ENCODE assay signal across 8 cellular contexts in genomic region chr13:19959141-19959830, GRCh38. TPM values are rescaled to one million over a fixed set of nuclear protein-coding genes. Genes with fewer than 3 reads are reported as not detected.
DNase-seq lines count a peak whose midpoint lies in the region; ATAC-seq and TF ChIP-seq lines count a peak whose summit lies in the region.

No MANE protein-coding gene starts in this region.

- WGBS in aorta, 2 donors: 0 to 1% methylated on average over 31 to 61 of the region's 61 CpGs

- H3K36me3 ChIP-seq in aorta (ENCODE audit: control insufficient read depth in 1 of 2, insufficient read depth in 2 of 2, low read length in 1 of 2): no peaks in the 10 kb centered on the region

- no peaks in the 10 kb centered on the region for H3K27me3 ChIP-seq in aorta (ENCODE audit: control insufficient read depth in 1 of 2, insufficient read depth in 2 of 2, low read length in 1 of 2)

- ATAC-seq in aorta (ENCODE audit: low FRiP score): peak; percentile 44

- peak overlapping the region; percentile 83 to 95 for H3K4me3 ChIP-seq in aorta (ENCODE audit: low read length in 2 of 2)

- DNase-seq in NCI-H2196 treated with DMSO at 0.1 percent for 48 hours (lab: John Stamatoyannopoulos, UW; ENCODE audit: unreplicated experiment) (peak; percentile 9), NCI-H2196 (lab: John Stamatoyannopoulos, UW; ENCODE audit: unreplicated experiment) (no peak), T-helper 1 cell (peak; percentile 48 to 76 (median 61)), amniotic stem cell (lab: John Stamatoyannopoulos, UW) (peak; percentile 1), hepatic stellate cell (ENCODE audit: low spot score) (peak; percentile 59), retina (peak; percentile 87), aorta (peak; percentile 78 to 88)

- H3K27ac ChIP-seq in aorta (ENCODE audit: low read depth in 1 of 2, low read length in 2 of 2): peak overlapping the region; percentile 95 to 96

- TF ChIP-seq RAD21 in Ishikawa (IDR thresholded peaks at IDR 0.05; ENCODE audit: low read depth): no peak

- intact Hi-C loops in aorta (cut with DNase I): loop anchor here (2.0 to 5.0 kb wide), 3 partner anchors 96 to 177 kb away; partner anchors contain the start of genes ZMYM5 (in 2 of the 2) and PSPC1 (in 1 of the 2)

- no peaks in the 10 kb centered on the region for H3K4me1 ChIP-seq in aorta (ENCODE audit: control insufficient read depth in 1 of 2, insufficient read depth in 2 of 2, low read length in 2 of 2)

- no peak for TF ChIP-seq EP300 in Ishikawa (IDR thresholded peaks at IDR 0.05; ENCODE audit: borderline replicate concordance)

- no peaks in the 10 kb centered on the region for H3K9me3 ChIP-seq in aorta (ENCODE audit: control insufficient read depth, low read length)

TF ChIP-seq in Ishikawa, 13 proteins besides CTCF, POLR2A, EP300 and RAD21:
- TF ChIP-seq YY1 (IDR thresholded peaks at IDR 0.05; ENCODE audit: low read depth): peak; percentile 90
- TF ChIP-seq, protein P1, sequence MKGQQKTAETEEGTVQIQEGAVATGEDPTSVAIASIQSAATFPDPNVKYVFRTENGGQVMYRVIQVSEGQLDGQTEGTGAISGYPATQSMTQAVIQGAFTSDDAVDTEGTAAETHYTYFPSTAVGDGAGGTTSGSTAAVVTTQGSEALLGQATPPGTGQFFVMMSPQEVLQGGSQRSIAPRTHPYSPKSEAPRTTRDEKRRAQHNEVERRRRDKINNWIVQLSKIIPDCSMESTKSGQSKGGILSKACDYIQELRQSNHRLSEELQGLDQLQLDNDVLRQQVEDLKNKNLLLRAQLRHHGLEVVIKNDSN (IDR thresholded peaks at IDR 0.05): no peak
- no peak for TF ChIP-seq CREB1 (IDR thresholded peaks at IDR 0.05; ENCODE audit: low read depth)
- TF ChIP-seq, protein P2, sequence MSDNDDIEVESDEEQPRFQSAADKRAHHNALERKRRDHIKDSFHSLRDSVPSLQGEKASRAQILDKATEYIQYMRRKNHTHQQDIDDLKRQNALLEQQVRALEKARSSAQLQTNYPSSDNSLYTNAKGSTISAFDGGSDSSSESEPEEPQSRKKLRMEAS (IDR thresholded peaks at IDR 0.05): peak; percentile 26; the same call in 1 of the 2 replicates
- TF ChIP-seq TAF1 (IDR thresholded peaks at IDR 0.05; ENCODE audit: low read depth): peak; percentile 24; the same call in 1 of the 2 replicates

RNA-seq across cellular contexts. Expression of gene ZMYM2, which starts 0.8 kb away (rescaled TPM):
- total RNA-seq in aorta: 100 to 1,000 TPM in 1 of 2 donors, 10 to 100 TPM in 1; 80.7 to 118 TPM
- 10 to 100 TPM; 12.9 to 32.8 TPM for polyA plus RNA-seq in aorta
